Comparison of ENCODE assay signal across 8 cellular contexts in genomic region chr14:60657609-60657983, GRCh38. TPM values are rescaled to one million over a fixed set of nuclear protein-coding genes. Genes with fewer than 3 reads are reported as not detected.
A peak's percentile ranks its signal among the peaks of the same experiment; 100 is the strongest.
DNase-seq lines count a peak whose midpoint lies in the region; ATAC-seq and TF ChIP-seq lines count a peak whose summit lies in the region.

No MANE protein-coding gene starts in this region.

- no peak for ATAC-seq in upper lobe of right lung

- TF ChIP-seq CTCF in lower leg skin (IDR thresholded peaks at IDR 0.05) (no peak), upper lobe of right lung (IDR thresholded peaks at IDR 0.05) (no peak)

- no peaks in the 10 kb centered on the region for H3K36me3 ChIP-seq in upper lobe of right lung

- no peaks in the 10 kb centered on the region for H3K9me3 Mint-ChIP-seq in activated naive CD4-positive, alpha-beta T cell treated with anti-CD3 and anti-CD28 coated beads, Interleukin-2, amount 10 ng/mL, durations not matched to agents 7 days and 5 days
- no peaks in the 10 kb centered on the region for H3K9me3 Mint-ChIP-seq in activated naive CD8-positive, alpha-beta T cell treated with anti-CD3 and anti-CD28 coated beads for 36 hours

- peaks cover 83% of the 10 kb centered on the region for H3K27me3 ChIP-seq in upper lobe of right lung

- TF ChIP-seq POLR2A in lower leg skin (IDR thresholded peaks at IDR 0.05): no peak

- intact Hi-C loops in lower leg skin (cut with DNase I; ENCODE audit: low total_unique reads) (no loop called here), upper lobe of right lung (cut with DNase I) (no loop called here)

- H3K4me3 ChIP-seq in lower leg skin (ENCODE audit: low read depth, poor library complexity, severe bottlenecking): peak overlapping the region; percentile 51
- peak overlapping the region; percentile 70 for H3K4me3 ChIP-seq in upper lobe of right lung

- H3K27ac Mint-ChIP-seq in activated naive CD4-positive, alpha-beta T cell treated with anti-CD3 and anti-CD28 coated beads, Interleukin-2, amount 10 ng/mL, durations not matched to agents 7 days and 5 days: no peak overlapping the region
- H3K27ac Mint-ChIP-seq in activated naive CD8-positive, alpha-beta T cell treated with anti-CD3 and anti-CD28 coated beads for 36 hours: no peak overlapping the region

- no peak for DNase-seq in activated naive CD4-positive, alpha-beta T cell treated with anti-CD3 and anti-CD28 coated beads, Interleukin-2, amount 10 ng/mL, durations not matched to agents 7 days and 5 days
- no peak for DNase-seq in activated naive CD4-positive, alpha-beta T cell treated with anti-CD3 and anti-CD28 coated beads, Interleukin-2, amount 50 U/mL, for 16 hours
- DNase-seq in activated naive CD8-positive, alpha-beta T cell treated with anti-CD3 and anti-CD28 coated beads for 36 hours: no peak
- DNase-seq in lower leg skin (ENCODE audit: low spot score in 2 of 2): no peak
- DNase-seq in upper lobe of right lung: no peak
- no peak for DNase-seq in activated gamma-delta T cell (lab: John Stamatoyannopoulos, UW)
- no peak for DNase-seq in cortex of kidney (lab: John Stamatoyannopoulos, UW)
- no peak for DNase-seq in hypothalamus (lab: John Stamatoyannopoulos, UW)

- peaks cover 26% of the 10 kb centered on the region for H3K4me1 ChIP-seq in upper lobe of right lung

- CTCF ChIA-PET in activated naive CD4-positive, alpha-beta T cell treated with anti-CD3 and anti-CD28 coated beads, Interleukin-2, amount 10 ng/mL, durations not matched to agents 7 days and 5 days (lab: Charles Lee): interaction anchor here (1.2 kb wide), 1 partner anchor 321 kb away, joined by 3 read pairs; no protein-coding TSS in a partner anchor

- peaks cover 5% of the 10 kb centered on the region for H3K36me3 Mint-ChIP-seq in activated naive CD4-positive, alpha-beta T cell treated with anti-CD3 and anti-CD28 coated beads, Interleukin-2, amount 10 ng/mL, durations not matched to agents 7 days and 5 days
- no peaks in the 10 kb centered on the region for H3K36me3 Mint-ChIP-seq in activated naive CD8-positive, alpha-beta T cell treated with anti-CD3 and anti-CD28 coated beads for 36 hours

- peaks cover 31% of the 10 kb centered on the region for H3K4me1 Mint-ChIP-seq in activated naive CD4-positive, alpha-beta T cell treated with anti-CD3 and anti-CD28 coated beads, Interleukin-2, amount 10 ng/mL, durations not matched to agents 7 days and 5 days
- H3K4me1 Mint-ChIP-seq in activated naive CD8-positive, alpha-beta T cell treated with anti-CD3 and anti-CD28 coated beads for 36 hours: peaks cover 38% of the 10 kb centered on the region

- H3K27me3 Mint-ChIP-seq in activated naive CD4-positive, alpha-beta T cell treated with anti-CD3 and anti-CD28 coated beads, Interleukin-2, amount 10 ng/mL, durations not matched to agents 7 days and 5 days: peaks cover 95% of the 10 kb centered on the region
- peaks cover 100% of the 10 kb centered on the region for H3K27me3 Mint-ChIP-seq in activated naive CD8-positive, alpha-beta T cell treated with anti-CD3 and anti-CD28 coated beads for 36 hours

- H3K9me3 ChIP-seq in upper lobe of right lung: no peaks in the 10 kb centered on the region

- WGBS in lower leg skin, 2 donors: 3 to 5% methylated on average over 26 of the region's 26 CpGs

- peak overlapping the region; percentile 73 for H3K4me3 Mint-ChIP-seq in activated naive CD4-positive, alpha-beta T cell treated with anti-CD3 and anti-CD28 coated beads, Interleukin-2, amount 10 ng/mL, durations not matched to agents 7 days and 5 days
- peak overlapping the region; percentile 69 for H3K4me3 Mint-ChIP-seq in activated naive CD8-positive, alpha-beta T cell treated with anti-CD3 and anti-CD28 coated beads for 36 hours

- H3K27ac ChIP-seq in upper lobe of right lung: no peak overlapping the region

RNA-seq across cellular contexts. Expression of gene SIX1, which starts 8.3 kb away (rescaled TPM):
- not detected for total RNA-seq in activated naive CD8-positive, alpha-beta T cell treated with anti-CD3 and anti-CD28 coated beads for 36 hours
- total RNA-seq in lower leg skin (1 to 10 TPM in 2 of 4 donors, under 1 TPM in 1, not detected in 1; 0.21 to 1.2 (median 1.0) TPM), upper lobe of right lung (0.14 TPM)
